19 cellular contexts compared by ENCODE assay signal in the genomic region with DNA sequence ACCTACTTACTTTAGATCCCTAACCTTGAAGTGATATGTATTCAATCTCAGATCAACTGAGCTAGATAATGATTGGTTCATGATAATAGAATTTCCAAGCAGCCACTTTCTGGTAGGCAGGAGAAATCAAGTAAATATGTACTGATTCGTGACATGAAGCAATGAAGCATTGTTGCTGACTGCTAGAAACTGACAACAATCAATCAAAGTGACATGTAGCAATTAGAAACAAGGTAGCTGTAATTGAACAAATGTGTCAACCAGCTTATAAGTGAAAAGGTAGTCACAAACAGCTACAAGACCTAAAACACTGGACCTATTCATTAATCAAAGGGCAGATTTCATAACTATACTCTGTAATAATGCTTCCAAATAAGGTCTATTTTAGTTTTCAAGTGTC.
"Had no signal": no experiment of that assay in that cellular context is flagged by ENCODE, and none has a peak within 500 bp of the region (broad histone marks: within the 10 kb centered on the region; RNA-seq: fewer than 3 reads in every experiment).

No MANE protein-coding gene starts in this region.

- H3K4me2 ChIP-seq: KMS-11 had no signal

- H3K4me3 ChIP-seq: SJSA1, SK-N-MC had no signal

- H3K27me3 ChIP-seq: SJSA1 had no signal

- DNase-seq: IMR-90, Kasumi-1, MM.1S, NCI-H1092 treated with DMSO at 0.1 percent for 48 hours, NCI-H146, NCI-H1694 treated with DMSO at 0.1 percent for 48 hours, NCI-H1930, NCI-H2107, NCI-H226, NCI-H446, NCI-H510A, NCI-H524 treated with DMSO at 0.1 percent for 48 hours, NCI-H774, Right ventricle myocardium superior, RPMI8226, SIG-M5 had no signal

- H3K4me1 ChIP-seq: SJSA1 had no signal

- H3K36me3 ChIP-seq: SJSA1 had no signal

- H3K27ac ChIP-seq: KMS-11, SJSA1, SK-N-MC had no signal

- H3K9me3 ChIP-seq: SJSA1 had no signal

- H3K9ac ChIP-seq: KMS-11 had no signal
